ENCODE assay signal across 22 cellular contexts in the genomic region with DNA sequence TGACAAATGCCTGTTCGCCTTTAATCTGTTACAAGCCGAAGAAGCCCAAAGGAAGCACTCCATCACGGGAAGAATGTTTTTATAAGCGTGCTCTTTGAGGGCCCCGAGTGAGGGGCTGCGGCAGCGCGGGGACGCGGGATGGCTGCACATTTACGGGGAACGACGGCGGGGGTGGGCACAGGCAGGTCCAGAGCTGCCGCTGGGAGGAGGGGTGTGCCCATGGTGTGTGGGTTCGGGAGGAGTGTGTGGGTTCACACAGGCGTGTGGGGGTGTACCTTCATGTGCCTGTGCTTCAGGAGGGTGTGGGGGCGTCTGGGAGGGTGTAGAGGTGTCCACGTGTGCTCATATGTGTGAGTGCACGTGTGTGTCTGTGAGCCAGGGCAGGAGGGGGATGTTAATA.
DNase-seq lines count a peak whose midpoint lies in the region.
"Had no signal": no experiment of that assay in that cellular context is flagged by ENCODE, and none has a peak within 500 bp of the region (broad histone marks: within the 10 kb centered on the region; RNA-seq: fewer than 3 reads in every experiment).

No MANE protein-coding gene starts in this region.

- no peak overlapping the region for H4K8ac ChIP-seq in neuronal stem cell (ENCODE audit: low read depth, low read length)

- no peak overlapping the region for H2BK120ac ChIP-seq in neuronal stem cell (ENCODE audit: low read depth, low read length)

- no peak overlapping the region for H2AFZ ChIP-seq in neuronal stem cell (ENCODE audit: low read length)
- H2AFZ ChIP-seq: GM23248, PC-9 had no signal

- H3K4me3 ChIP-seq in HUES48 (ENCODE audit: low read depth, low read length) (0 out of 2 replicates have a peak overlapping the region, but pooled peaks have one; percentile 16), iPS-15b (ENCODE audit: low read depth, low read length) (peak overlapping the region; percentile 20), neuronal stem cell (ENCODE audit: low read length in 2 of 2) (no peak overlapping the region)
- H3K4me3 ChIP-seq: BLaER1 treated with 17β-estradiol and CSF1 and Interleukin-3, amounts not matched to agents 10 nM and 100 nM; GM12878; GM23248; PC-9 had no signal

- no peak overlapping the region for H3K4me2 ChIP-seq in neuronal stem cell (ENCODE audit: insufficient read depth, low read length, poor library complexity, severe bottlenecking)
- H3K4me2 ChIP-seq: BLaER1 treated with 17β-estradiol and CSF1 and Interleukin-3, amounts not matched to agents 10 nM and 100 nM; PC-9 had no signal

- H3K9ac ChIP-seq in HUES48 (ENCODE audit: low read depth, low read length) (no peak overlapping the region), iPS-15b (ENCODE audit: low read depth, low read length) (no peak overlapping the region), neuronal stem cell (ENCODE audit: low read depth, low read length, poor library complexity) (peak overlapping the region; percentile 36)
- H3K9ac ChIP-seq: BLaER1 treated with 17β-estradiol and CSF1 and Interleukin-3, amounts not matched to agents 10 nM and 100 nM; GM23248 had no signal

- peak overlapping the region; percentile 89 for H3K14ac ChIP-seq in neuronal stem cell (ENCODE audit: low read length)

- no peak overlapping the region for H3K27ac ChIP-seq in HUES48 (ENCODE audit: low read depth, low read length)
- H3K27ac ChIP-seq in neuronal stem cell (replicated peaks; ENCODE audit: low read length): no peak overlapping the region
- H3K27ac ChIP-seq: BLaER1 treated with 17β-estradiol and CSF1 and Interleukin-3, amounts not matched to agents 10 nM and 100 nM; GM23248; PC-9 had no signal

- no peak overlapping the region for H3K4ac ChIP-seq in neuronal stem cell (ENCODE audit: low read length)

- DNase-seq in neuronal stem cell (ENCODE audit: low spot score) (no peak), NCI-H187 (lab: John Stamatoyannopoulos, UW) (no peak), NCI-H2196 (lab: John Stamatoyannopoulos, UW; ENCODE audit: unreplicated experiment) (no peak), NCI-H2227 (lab: John Stamatoyannopoulos, UW; ENCODE audit: unreplicated experiment) (no peak), cardiac septum (ENCODE audit: low spot score) (no peak)
- DNase-seq: Caco-2; CD4-positive, alpha-beta memory T cell; DMS 273 treated with DMSO at 0.1 percent for 48 hours; DND-41; GM23248; Karpas-422; MV-4-11; NCI-H1694 treated with DMSO at 0.1 percent for 48 hours; NCI-H2107; NCI-H2227 treated with DMSO at 0.1 percent for 48 hours; PC-9; RPMI8226; SHP77 had no signal

- H3K27me3 ChIP-seq in HUES48 (ENCODE audit: control insufficient read depth, insufficient read depth, low read length) (peaks cover 24% of the 10 kb centered on the region), iPS-15b (ENCODE audit: control insufficient read depth, insufficient read depth, low read length) (peaks cover 24% of the 10 kb centered on the region), neuronal stem cell (ENCODE audit: control insufficient read depth in 3 of 3, insufficient read depth in 3 of 3, low read depth in 1 of 3, low read length in 3 of 3) (peaks cover 0 to 59% (median 13%) of the 10 kb centered on the region in 3 experiments)

- WGBS in neuronal stem cell (ENCODE audit: extremely low coverage in 2 of 2, insufficient read length in 2 of 2, insufficient replicate concordance in 1 of 2), 2 donors: no CpG with 5 or more reads among the region's 20 CpGs

- H3K18ac ChIP-seq in neuronal stem cell (ENCODE audit: low read length): peak overlapping the region; percentile 75

- H3K4me1 ChIP-seq in HUES48 (ENCODE audit: control insufficient read depth, insufficient read depth, low read length): peaks cover 43% of the 10 kb centered on the region
- H3K4me1 ChIP-seq in iPS-15b (ENCODE audit: control insufficient read depth, insufficient read depth, low read length): peaks cover 28% of the 10 kb centered on the region
- peaks cover 0 to 14% of the 10 kb centered on the region in 2 donors for H3K4me1 ChIP-seq in neuronal stem cell (ENCODE audit: control insufficient read depth in 2 of 2, insufficient read depth in 1 of 2, low read depth in 1 of 2, low read length in 2 of 2)
- H3K4me1 ChIP-seq: BLaER1 treated with 17β-estradiol and CSF1 and Interleukin-3, amounts not matched to agents 10 nM and 100 nM; Caco-2 had no signal

- H2AK5ac ChIP-seq in neuronal stem cell (ENCODE audit: low read depth, low read length): no peak overlapping the region

- H3K36me3 ChIP-seq in HUES48 (ENCODE audit: control insufficient read depth, insufficient read depth, low read length) (no peaks in the 10 kb centered on the region), iPS-15b (ENCODE audit: control insufficient read depth, insufficient read depth, low read length) (no peaks in the 10 kb centered on the region), neuronal stem cell (replicated peaks in 1 of 2; ENCODE audit: control insufficient read depth in 2 of 2, insufficient read depth in 2 of 2, low read length in 2 of 2) (no peaks in the 10 kb centered on the region)
- H3K36me3 ChIP-seq: BLaER1 treated with 17β-estradiol and CSF1 and Interleukin-3, amounts not matched to agents 10 nM and 100 nM had no signal

- H4K91ac ChIP-seq in neuronal stem cell (ENCODE audit: low read depth, low read length, poor library complexity): no peak overlapping the region

- no peak overlapping the region for H2BK5ac ChIP-seq in neuronal stem cell (ENCODE audit: low read length)

- no peaks in the 10 kb centered on the region for H3K9me3 ChIP-seq in HUES48 (ENCODE audit: control insufficient read depth, insufficient read depth, low read length)
- H3K9me3 ChIP-seq in iPS-15b (ENCODE audit: control insufficient read depth, insufficient read depth, low read length): no peaks in the 10 kb centered on the region
- H3K9me3 ChIP-seq in neuronal stem cell (replicated peaks in 1 of 2; ENCODE audit: control insufficient read depth in 2 of 2, insufficient read depth in 1 of 2, low read depth in 1 of 2, low read length in 2 of 2): no peaks in the 10 kb centered on the region
- H3K9me3 ChIP-seq: BLaER1 treated with 17β-estradiol and CSF1 and Interleukin-3, amounts not matched to agents 10 nM and 100 nM; Caco-2 had no signal

- peak overlapping the region; percentile 67 for H3K23ac ChIP-seq in neuronal stem cell (ENCODE audit: low read depth, low read length, poor library complexity)

- intact Hi-C loops in cardiac septum (cut with DNase I): no loop called here

- H2BK15ac ChIP-seq in neuronal stem cell (ENCODE audit: low read length): peak overlapping the region; percentile 59

- H2BK12ac ChIP-seq in neuronal stem cell (ENCODE audit: low read length): no peak overlapping the region

- H3K79me1 ChIP-seq in neuronal stem cell (ENCODE audit: low read depth, low read length): peaks cover 2% of the 10 kb centered on the region

Comparison
In these comparisons a context has a peak if more than half of its experiments do, and no peak if none do; other contexts are left out.
1. H3K4me3 ChIP-seq: peak in HUES48 (single experiment) and iPS-15b (single experiment); none in neuronal stem cell (0 of 2).